In the genomic region with DNA sequence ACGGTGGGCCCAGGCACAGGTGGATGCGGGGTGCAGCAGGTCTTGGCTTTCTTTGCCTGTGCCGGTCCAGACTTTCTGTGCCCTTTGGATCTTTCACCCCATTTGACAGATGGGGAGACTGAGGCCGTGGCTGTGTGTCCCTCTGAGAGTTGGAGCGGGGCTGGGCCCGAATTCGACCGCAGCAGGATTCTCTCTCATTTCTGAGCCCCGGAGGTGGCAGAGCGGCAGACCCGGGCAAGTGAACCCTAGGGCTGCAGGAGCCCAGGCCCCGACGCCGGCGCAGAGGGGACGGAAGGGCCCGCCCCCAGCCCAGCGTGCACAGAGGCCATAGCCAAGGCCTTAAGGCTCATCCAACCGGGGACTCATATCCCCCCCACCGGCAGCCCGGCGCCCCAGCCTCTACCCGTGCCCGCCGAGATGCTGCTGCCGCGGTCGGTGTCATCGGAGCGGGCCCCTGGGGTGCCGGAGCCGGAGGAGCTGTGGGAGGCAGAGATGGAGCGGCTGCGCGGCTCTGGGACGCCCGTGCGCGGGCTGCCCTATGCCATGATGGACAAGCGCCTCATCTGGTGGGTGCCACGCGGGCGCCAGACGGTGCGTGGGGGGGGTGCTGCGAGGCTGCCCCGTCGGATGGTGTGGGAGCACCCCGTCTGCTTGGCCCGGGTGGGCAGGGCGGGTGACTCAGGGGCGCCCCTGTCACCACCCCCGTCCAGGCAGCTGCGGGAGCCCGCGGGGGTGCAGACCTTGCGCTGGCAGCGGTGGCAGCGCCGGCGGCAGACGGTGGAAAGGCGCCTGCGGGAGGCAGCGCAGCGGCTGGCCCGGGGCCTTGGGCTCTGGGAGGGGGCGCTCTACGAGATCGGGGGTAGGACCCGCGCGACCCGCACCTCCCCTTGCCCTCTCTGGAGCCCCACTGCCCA, we compare ENCODE assay signal across 1 cellular context.
TF ChIP-seq lines count a peak whose summit lies in the region.

No MANE protein-coding gene starts in this region.

TF ChIP-seq in GM12878, 131 proteins besides CTCF, POLR2A, EP300 and RAD21:
- no peak for TF ChIP-seq NFIC (IDR thresholded peaks at IDR 0.05; ENCODE audit: low read depth, low read length)
- TF ChIP-seq NR2C2 (IDR thresholded peaks at IDR 0.05; ENCODE audit: borderline replicate concordance, control insufficient read depth, insufficient read length, low read depth): no peak
- TF ChIP-seq, protein P1, sequence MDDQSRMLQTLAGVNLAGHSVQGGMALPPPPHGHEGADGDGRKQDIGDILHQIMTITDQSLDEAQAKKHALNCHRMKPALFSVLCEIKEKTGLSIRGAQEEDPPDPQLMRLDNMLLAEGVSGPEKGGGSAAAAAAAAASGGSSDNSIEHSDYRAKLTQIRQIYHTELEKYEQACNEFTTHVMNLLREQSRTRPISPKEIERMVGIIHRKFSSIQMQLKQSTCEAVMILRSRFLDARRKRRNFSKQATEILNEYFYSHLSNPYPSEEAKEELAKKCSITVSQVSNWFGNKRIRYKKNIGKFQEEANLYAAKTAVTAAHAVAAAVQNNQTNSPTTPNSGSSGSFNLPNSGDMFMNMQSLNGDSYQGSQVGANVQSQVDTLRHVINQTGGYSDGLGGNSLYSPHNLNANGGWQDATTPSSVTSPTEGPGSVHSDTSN (IDR thresholded peaks at IDR 0.05; ENCODE audit: insufficient replicate concordance, low read depth, low read length): peak; percentile 1
- TF ChIP-seq ZNF217 (IDR thresholded peaks at IDR 0.05): 0 out of 2 replicates have a peak, but pooled peaks have one; percentile 40
- 0 out of 3 replicates have a peak, but pooled peaks of 1 of the 2 experiments have one; percentile 21 for TF ChIP-seq EGR1 (IDR thresholded peaks at IDR 0.05; ENCODE audit: borderline replicate concordance in 1 of 2, low read depth in 2 of 2, low read length in 2 of 2)
- TF ChIP-seq, protein P2, sequence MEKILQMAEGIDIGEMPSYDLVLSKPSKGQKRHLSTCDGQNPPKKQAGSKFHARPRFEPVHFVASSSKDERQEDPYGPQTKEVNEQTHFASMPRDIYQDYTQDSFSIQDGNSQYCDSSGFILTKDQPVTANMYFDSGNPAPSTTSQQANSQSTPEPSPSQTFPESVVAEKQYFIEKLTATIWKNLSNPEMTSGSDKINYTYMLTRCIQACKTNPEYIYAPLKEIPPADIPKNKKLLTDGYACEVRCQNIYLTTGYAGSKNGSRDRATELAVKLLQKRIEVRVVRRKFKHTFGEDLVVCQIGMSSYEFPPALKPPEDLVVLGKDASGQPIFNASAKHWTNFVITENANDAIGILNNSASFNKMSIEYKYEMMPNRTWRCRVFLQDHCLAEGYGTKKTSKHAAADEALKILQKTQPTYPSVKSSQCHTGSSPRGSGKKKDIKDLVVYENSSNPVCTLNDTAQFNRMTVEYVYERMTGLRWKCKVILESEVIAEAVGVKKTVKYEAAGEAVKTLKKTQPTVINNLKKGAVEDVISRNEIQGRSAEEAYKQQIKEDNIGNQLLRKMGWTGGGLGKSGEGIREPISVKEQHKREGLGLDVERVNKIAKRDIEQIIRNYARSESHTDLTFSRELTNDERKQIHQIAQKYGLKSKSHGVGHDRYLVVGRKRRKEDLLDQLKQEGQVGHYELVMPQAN (conservative IDR thresholded peaks at IDR 0.05): peak; percentile 4; the same call in 1 of the 2 replicates
- TF ChIP-seq, protein P3, sequence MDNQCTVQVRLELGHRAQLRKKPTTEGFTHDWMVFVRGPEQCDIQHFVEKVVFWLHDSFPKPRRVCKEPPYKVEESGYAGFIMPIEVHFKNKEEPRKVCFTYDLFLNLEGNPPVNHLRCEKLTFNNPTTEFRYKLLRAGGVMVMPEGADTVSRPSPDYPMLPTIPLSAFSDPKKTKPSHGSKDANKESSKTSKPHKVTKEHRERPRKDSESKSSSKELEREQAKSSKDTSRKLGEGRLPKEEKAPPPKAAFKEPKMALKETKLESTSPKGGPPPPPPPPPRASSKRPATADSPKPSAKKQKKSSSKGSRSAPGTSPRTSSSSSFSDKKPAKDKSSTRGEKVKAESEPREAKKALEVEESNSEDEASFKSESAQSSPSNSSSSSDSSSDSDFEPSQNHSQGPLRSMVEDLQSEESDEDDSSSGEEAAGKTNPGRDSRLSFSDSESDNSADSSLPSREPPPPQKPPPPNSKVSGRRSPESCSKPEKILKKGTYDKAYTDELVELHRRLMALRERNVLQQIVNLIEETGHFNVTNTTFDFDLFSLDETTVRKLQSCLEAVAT (IDR thresholded peaks at IDR 0.05): peak; percentile 30; the same call in 1 of the 2 replicates
- peak; percentile 73 for TF ChIP-seq POLR2AphosphoS5 (IDR thresholded peaks at IDR 0.05; ENCODE audit: low read length)
- 0 out of 2 replicates have a peak, but pooled peaks have one; percentile 16 for TF ChIP-seq NRF1 (conservative IDR thresholded peaks at IDR 0.05; ENCODE audit: low read depth, low read length)
- 0 out of 2 replicates have a peak, but pooled peaks have one; percentile 9 for TF ChIP-seq YY1 (IDR thresholded peaks at IDR 0.05; ENCODE audit: low read depth, low read length)
- no peak for TF ChIP-seq TARDBP (IDR thresholded peaks at IDR 0.05; ENCODE audit: borderline replicate concordance)
- TF ChIP-seq CHD4 (IDR thresholded peaks at IDR 0.05): no peak
- peak in 1 of 2 experiments; percentile 56; a peak in 2 of 4 replicates for TF ChIP-seq BHLHE40 (IDR thresholded peaks at IDR 0.05; ENCODE audit: borderline replicate concordance in 1 of 2, low read depth in 2 of 2, low read length in 1 of 2)
- no peak for TF ChIP-seq NFXL1 (IDR thresholded peaks at IDR 0.05; ENCODE audit: borderline replicate concordance)
- no peak for TF ChIP-seq NFYA (IDR thresholded peaks at IDR 0.05; ENCODE audit: borderline replicate concordance, low read depth, low read length)
- TF ChIP-seq GATAD2B (conservative IDR thresholded peaks at IDR 0.05; ENCODE audit: low read depth): peak; percentile 27
- TF ChIP-seq, protein P4, sequence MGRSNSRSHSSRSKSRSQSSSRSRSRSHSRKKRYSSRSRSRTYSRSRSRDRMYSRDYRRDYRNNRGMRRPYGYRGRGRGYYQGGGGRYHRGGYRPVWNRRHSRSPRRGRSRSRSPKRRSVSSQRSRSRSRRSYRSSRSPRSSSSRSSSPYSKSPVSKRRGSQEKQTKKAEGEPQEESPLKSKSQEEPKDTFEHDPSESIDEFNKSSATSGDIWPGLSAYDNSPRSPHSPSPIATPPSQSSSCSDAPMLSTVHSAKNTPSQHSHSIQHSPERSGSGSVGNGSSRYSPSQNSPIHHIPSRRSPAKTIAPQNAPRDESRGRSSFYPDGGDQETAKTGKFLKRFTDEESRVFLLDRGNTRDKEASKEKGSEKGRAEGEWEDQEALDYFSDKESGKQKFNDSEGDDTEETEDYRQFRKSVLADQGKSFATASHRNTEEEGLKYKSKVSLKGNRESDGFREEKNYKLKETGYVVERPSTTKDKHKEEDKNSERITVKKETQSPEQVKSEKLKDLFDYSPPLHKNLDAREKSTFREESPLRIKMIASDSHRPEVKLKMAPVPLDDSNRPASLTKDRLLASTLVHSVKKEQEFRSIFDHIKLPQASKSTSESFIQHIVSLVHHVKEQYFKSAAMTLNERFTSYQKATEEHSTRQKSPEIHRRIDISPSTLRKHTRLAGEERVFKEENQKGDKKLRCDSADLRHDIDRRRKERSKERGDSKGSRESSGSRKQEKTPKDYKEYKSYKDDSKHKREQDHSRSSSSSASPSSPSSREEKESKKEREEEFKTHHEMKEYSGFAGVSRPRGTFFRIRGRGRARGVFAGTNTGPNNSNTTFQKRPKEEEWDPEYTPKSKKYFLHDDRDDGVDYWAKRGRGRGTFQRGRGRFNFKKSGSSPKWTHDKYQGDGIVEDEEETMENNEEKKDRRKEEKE (IDR thresholded peaks at IDR 0.05): no peak
- TF ChIP-seq KLF5 (IDR thresholded peaks at IDR 0.05; ENCODE audit: partially characterized antibody): no peak
- TF ChIP-seq RELA (IDR thresholded peaks at IDR 0.05; ENCODE audit: borderline replicate concordance, partially characterized antibody): no peak
- TF ChIP-seq, protein P5, sequence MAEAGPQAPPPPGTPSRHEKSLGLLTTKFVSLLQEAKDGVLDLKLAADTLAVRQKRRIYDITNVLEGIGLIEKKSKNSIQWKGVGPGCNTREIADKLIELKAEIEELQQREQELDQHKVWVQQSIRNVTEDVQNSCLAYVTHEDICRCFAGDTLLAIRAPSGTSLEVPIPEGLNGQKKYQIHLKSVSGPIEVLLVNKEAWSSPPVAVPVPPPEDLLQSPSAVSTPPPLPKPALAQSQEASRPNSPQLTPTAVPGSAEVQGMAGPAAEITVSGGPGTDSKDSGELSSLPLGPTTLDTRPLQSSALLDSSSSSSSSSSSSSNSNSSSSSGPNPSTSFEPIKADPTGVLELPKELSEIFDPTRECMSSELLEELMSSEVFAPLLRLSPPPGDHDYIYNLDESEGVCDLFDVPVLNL (IDR thresholded peaks at IDR 0.05; ENCODE audit: low read depth, low read length): no peak
- no peak for TF ChIP-seq REST (IDR thresholded peaks at IDR 0.05; ENCODE audit: low read depth, low read length)
- no peak for TF ChIP-seq PML (IDR thresholded peaks at IDR 0.05; ENCODE audit: low read length)
- TF ChIP-seq SIX5 (IDR thresholded peaks at IDR 0.05; ENCODE audit: low read depth, low read length, severe bottlenecking): no peak
- no peak for TF ChIP-seq TCF7 (IDR thresholded peaks at IDR 0.05; ENCODE audit: borderline replicate concordance)
- peak; percentile 37; the same call in 1 of the 2 replicates for TF ChIP-seq PKNOX1 (IDR thresholded peaks at IDR 0.05)
- TF ChIP-seq, protein P6, sequence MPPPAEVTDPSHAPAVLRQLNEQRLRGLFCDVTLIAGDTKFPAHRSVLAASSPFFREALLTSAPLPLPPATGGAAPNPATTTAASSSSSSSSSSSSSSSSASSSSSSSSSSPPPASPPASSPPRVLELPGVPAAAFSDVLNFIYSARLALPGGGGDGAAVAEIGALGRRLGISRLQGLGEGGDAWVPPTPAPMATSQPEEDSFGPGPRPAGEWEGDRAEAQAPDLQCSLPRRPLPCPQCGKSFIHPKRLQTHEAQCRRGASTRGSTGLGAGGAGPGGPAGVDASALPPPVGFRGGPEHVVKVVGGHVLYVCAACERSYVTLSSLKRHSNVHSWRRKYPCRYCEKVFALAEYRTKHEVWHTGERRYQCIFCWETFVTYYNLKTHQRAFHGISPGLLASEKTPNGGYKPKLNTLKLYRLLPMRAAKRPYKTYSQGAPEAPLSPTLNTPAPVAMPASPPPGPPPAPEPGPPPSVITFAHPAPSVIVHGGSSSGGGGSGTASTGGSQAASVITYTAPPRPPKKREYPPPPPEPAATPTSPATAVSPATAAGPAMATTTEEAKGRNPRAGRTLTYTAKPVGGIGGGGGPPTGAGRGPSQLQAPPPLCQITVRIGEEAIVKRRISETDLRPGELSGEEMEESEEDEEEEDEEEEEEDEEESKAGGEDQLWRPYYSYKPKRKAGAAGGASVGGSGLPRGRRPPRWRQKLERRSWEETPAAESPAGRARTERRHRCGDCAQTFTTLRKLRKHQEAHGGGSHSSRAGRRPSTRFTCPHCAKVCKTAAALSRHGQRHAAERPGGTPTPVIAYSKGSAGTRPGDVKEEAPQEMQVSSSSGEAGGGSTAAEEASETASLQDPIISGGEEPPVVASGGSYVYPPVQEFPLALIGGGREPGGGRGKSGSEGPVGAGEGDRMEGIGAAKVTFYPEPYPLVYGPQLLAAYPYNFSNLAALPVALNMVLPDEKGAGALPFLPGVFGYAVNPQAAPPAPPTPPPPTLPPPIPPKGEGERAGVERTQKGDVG (CRISPR knock-in tag; IDR thresholded peaks at IDR 0.05): no peak
- no peak for TF ChIP-seq CBX5 (IDR thresholded peaks at IDR 0.05; ENCODE audit: low read depth)
- no peak for TF ChIP-seq HSF1 (IDR thresholded peaks at IDR 0.05; ENCODE audit: low read depth, low read length)
- TF ChIP-seq, protein P7, sequence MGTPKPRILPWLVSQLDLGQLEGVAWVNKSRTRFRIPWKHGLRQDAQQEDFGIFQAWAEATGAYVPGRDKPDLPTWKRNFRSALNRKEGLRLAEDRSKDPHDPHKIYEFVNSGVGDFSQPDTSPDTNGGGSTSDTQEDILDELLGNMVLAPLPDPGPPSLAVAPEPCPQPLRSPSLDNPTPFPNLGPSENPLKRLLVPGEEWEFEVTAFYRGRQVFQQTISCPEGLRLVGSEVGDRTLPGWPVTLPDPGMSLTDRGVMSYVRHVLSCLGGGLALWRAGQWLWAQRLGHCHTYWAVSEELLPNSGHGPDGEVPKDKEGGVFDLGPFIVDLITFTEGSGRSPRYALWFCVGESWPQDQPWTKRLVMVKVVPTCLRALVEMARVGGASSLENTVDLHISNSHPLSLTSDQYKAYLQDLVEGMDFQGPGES (IDR thresholded peaks at IDR 0.05): no peak
